1 cellular context compared by ENCODE assay signal in the genomic region with DNA sequence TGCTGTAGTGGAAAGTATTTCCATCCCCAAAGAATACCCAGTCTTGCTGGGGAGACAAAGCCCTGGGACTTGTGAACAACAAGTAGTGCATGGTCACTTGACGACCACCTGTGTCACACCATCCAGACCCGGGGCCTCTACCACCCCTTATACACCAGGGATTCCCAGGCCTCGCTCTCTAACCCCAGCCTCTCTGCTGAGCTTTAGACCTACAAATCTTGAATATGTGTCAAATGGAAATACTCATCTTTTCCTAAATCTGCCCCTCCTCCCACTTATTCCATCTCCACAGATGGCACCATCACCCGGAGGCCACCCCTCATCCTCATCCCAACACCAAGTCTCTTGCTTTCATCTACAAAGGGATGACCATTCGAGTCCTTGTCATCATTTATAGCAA.
TF ChIP-seq lines count a peak whose summit lies in the region.

No MANE protein-coding gene starts in this region.

TF ChIP-seq in GM23338, 12 proteins besides CTCF, POLR2A, EP300 and RAD21:
- TF ChIP-seq, protein P1, sequence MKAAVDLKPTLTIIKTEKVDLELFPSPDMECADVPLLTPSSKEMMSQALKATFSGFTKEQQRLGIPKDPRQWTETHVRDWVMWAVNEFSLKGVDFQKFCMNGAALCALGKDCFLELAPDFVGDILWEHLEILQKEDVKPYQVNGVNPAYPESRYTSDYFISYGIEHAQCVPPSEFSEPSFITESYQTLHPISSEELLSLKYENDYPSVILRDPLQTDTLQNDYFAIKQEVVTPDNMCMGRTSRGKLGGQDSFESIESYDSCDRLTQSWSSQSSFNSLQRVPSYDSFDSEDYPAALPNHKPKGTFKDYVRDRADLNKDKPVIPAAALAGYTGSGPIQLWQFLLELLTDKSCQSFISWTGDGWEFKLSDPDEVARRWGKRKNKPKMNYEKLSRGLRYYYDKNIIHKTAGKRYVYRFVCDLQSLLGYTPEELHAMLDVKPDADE (IDR thresholded peaks at IDR 0.05): no peak
- TF ChIP-seq ZNF114 (CRISPR knock-in tag; IDR thresholded peaks at IDR 0.05): no peak
- TF ChIP-seq EZH2phosphoT487 (IDR thresholded peaks at IDR 0.05; ENCODE audit: unreplicated experiment): no peak
- no peak for TF ChIP-seq STAT1 (IDR thresholded peaks at IDR 0.05; ENCODE audit: unreplicated experiment)
- TF ChIP-seq, protein P2, sequence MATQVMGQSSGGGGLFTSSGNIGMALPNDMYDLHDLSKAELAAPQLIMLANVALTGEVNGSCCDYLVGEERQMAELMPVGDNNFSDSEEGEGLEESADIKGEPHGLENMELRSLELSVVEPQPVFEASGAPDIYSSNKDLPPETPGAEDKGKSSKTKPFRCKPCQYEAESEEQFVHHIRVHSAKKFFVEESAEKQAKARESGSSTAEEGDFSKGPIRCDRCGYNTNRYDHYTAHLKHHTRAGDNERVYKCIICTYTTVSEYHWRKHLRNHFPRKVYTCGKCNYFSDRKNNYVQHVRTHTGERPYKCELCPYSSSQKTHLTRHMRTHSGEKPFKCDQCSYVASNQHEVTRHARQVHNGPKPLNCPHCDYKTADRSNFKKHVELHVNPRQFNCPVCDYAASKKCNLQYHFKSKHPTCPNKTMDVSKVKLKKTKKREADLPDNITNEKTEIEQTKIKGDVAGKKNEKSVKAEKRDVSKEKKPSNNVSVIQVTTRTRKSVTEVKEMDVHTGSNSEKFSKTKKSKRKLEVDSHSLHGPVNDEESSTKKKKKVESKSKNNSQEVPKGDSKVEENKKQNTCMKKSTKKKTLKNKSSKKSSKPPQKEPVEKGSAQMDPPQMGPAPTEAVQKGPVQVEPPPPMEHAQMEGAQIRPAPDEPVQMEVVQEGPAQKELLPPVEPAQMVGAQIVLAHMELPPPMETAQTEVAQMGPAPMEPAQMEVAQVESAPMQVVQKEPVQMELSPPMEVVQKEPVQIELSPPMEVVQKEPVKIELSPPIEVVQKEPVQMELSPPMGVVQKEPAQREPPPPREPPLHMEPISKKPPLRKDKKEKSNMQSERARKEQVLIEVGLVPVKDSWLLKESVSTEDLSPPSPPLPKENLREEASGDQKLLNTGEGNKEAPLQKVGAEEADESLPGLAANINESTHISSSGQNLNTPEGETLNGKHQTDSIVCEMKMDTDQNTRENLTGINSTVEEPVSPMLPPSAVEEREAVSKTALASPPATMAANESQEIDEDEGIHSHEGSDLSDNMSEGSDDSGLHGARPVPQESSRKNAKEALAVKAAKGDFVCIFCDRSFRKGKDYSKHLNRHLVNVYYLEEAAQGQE (IDR thresholded peaks at IDR 0.05; ENCODE audit: unreplicated experiment): no peak
- no peak for TF ChIP-seq POLR2AphosphoS5 (IDR thresholded peaks at IDR 0.05; ENCODE audit: low read depth)
- TF ChIP-seq JUNB (IDR thresholded peaks at IDR 0.05; ENCODE audit: unreplicated experiment): no peak
